Comparison of ENCODE assay signal across 14 cellular contexts in the genomic region with DNA sequence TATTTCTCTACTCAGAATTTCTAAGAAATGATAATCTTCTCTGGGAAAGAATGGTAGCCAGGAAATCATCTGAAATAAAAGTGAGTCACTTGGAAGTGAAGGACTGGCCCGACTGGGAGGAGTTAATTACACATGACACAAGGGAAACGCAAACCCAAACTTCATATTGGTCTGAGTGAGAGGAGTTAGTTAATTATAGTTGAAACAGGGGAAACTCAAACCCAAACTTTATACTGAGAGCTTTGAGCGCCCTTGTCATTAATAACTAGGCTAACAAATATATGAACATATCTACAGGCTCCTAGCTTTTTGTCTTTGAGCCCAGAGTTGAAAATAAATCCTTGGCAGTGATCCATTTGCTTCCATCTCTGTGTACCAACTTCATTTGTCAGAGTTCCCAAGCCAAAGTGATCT.
A peak's percentile ranks its signal among the peaks of the same experiment; 100 is the strongest.
DNase-seq lines count a peak whose midpoint lies in the region; ATAC-seq and TF ChIP-seq lines count a peak whose summit lies in the region.
"Had no signal": no experiment of that assay in that cellular context is flagged by ENCODE, and none has a peak within 500 bp of the region (broad histone marks: within the 10 kb centered on the region; RNA-seq: fewer than 3 reads in every experiment).

No MANE protein-coding gene starts in this region.

- H2AFZ ChIP-seq in hepatocyte (no peak overlapping the region), smooth muscle cell (ENCODE audit: low read depth) (no peak overlapping the region)

- peak overlapping the region; percentile 95 for H3K27ac ChIP-seq in brain microvascular endothelial cell
- H3K27ac ChIP-seq in hepatocyte, result peak overlapping the region; percentile 89
- H3K27ac ChIP-seq in smooth muscle cell (ENCODE audit: low read depth), result peak overlapping the region; percentile 99

- peak overlapping the region; percentile 95 for H3K27ac Mint-ChIP-seq in HFFc6
- H3K27ac Mint-ChIP-seq in WTC11, result no peak overlapping the region
- no peak overlapping the region for H3K27ac Mint-ChIP-seq in natural killer cell treated with Interleukin-12 subunit alpha and Interleukin-12 subunit beta and Interleukin-15 and Interleukin-18, amount 100 ng/mL, for 72 hours
- H3K27ac Mint-ChIP-seq: stimulated activated memory B cell treated with anti-CD40 and anti-IgM and Interleukin-4, amounts not matched to agents 10 μg/mL and 1 μg/mL and 100 μg/mL, for 72 hours had no signal

- H3K4me3 Mint-ChIP-seq in HFFc6 (peak overlapping the region; percentile 85), WTC11 (no peak overlapping the region)
- H3K4me3 Mint-ChIP-seq in natural killer cell treated with Interleukin-12 subunit alpha and Interleukin-12 subunit beta and Interleukin-15 and Interleukin-18, amount 100 ng/mL, for 72 hours, result no peak overlapping the region
- H3K4me3 Mint-ChIP-seq: stimulated activated memory B cell treated with anti-CD40 and anti-IgM and Interleukin-4, amounts not matched to agents 10 μg/mL and 1 μg/mL and 100 μg/mL, for 72 hours had no signal

- in situ Hi-C loops in brain microvascular endothelial cell (cut with HindIII; ENCODE audit: low pct_ligation_motif_present, low sequenced_read_pairs), result no loop called here

- no peaks in the 10 kb centered on the region for H4K20me1 ChIP-seq in hepatocyte (ENCODE audit: insufficient read depth, poor library complexity, severe bottlenecking)
- H4K20me1 ChIP-seq in smooth muscle cell (ENCODE audit: low read depth), result no peaks in the 10 kb centered on the region

- peaks cover 24% of the 10 kb centered on the region for H3K4me1 ChIP-seq in hepatocyte (ENCODE audit: insufficient read depth)
- peaks cover 40% of the 10 kb centered on the region for H3K4me1 ChIP-seq in smooth muscle cell (ENCODE audit: low read depth)

- DNase-seq in HFFc6, result peak; percentile 66
- peak; percentile 82 for DNase-seq in brain microvascular endothelial cell
- peak; percentile 38 for DNase-seq in hepatocyte (ENCODE audit: low spot score)
- DNase-seq in smooth muscle cell (lab: John Stamatoyannopoulos, UW; ENCODE audit: unreplicated experiment), result no peak
- no peak for DNase-seq in DMS53 (lab: John Stamatoyannopoulos, UW)
- no peak for DNase-seq in WTC11 (ENCODE audit: low spot score)
- DNase-seq in natural killer cell treated with Interleukin-12 subunit alpha and Interleukin-12 subunit beta and Interleukin-15 and Interleukin-18, amount 100 ng/mL, for 72 hours (ENCODE audit: low spot score), result no peak
- DNase-seq: activated T-cell treated with anti-CD3 and anti-CD28 coated beads, Interleukin-2, amount 50 U/mL, for 1 hour; DND-41; erythroblast; posterior cingulate gyrus; SW 1271 had no signal

- H3K27me3 ChIP-seq in brain microvascular endothelial cell (replicated peaks), result no peaks in the 10 kb centered on the region
- no peaks in the 10 kb centered on the region for H3K27me3 ChIP-seq in hepatocyte
- no peaks in the 10 kb centered on the region for H3K27me3 ChIP-seq in smooth muscle cell (ENCODE audit: low read depth)

- H3F3A ChIP-seq in smooth muscle cell (ENCODE audit: low read depth), result peaks cover 44% of the 10 kb centered on the region

- peak overlapping the region; percentile 60 for H3K4me2 ChIP-seq in hepatocyte
- peak overlapping the region; percentile 80 for H3K4me2 ChIP-seq in smooth muscle cell

- H3K9me2 ChIP-seq in hepatocyte (replicated peaks; ENCODE audit: insufficient read depth), result no peaks in the 10 kb centered on the region

- H3K79me2 ChIP-seq in hepatocyte, result no peaks in the 10 kb centered on the region
- H3K79me2 ChIP-seq in smooth muscle cell (ENCODE audit: low read depth), result peaks cover 26% of the 10 kb centered on the region

- POLR2A ChIA-PET in WTC11 (lab: Charles Lee), result no interaction called here

- H3K36me3 ChIP-seq in brain microvascular endothelial cell (replicated peaks) (no peaks in the 10 kb centered on the region), hepatocyte (replicated peaks; ENCODE audit: insufficient read depth, low read depth) (no peaks in the 10 kb centered on the region), smooth muscle cell (ENCODE audit: low read depth) (no peaks in the 10 kb centered on the region)

- TF ChIP-seq CTCF in HFFc6 (IDR thresholded peaks at IDR 0.05) (no peak), brain microvascular endothelial cell (IDR thresholded peaks at IDR 0.05; ENCODE audit: low read depth, low read length, missing control alignments) (no peak), hepatocyte (IDR thresholded peaks at IDR 0.05; ENCODE audit: poor library complexity) (no peak), smooth muscle cell (IDR thresholded peaks at IDR 0.05; ENCODE audit: borderline replicate concordance, insufficient read depth, poor library complexity, severe bottlenecking) (no peak), WTC11 (IDR thresholded peaks at IDR 0.05) (no peak)

- ATAC-seq in GM18502 (IDR thresholded peaks at IDR 0.05; ENCODE audit: poor library complexity, unreplicated experiment) (no peak), WTC11 (no peak)
- ATAC-seq in natural killer cell treated with Interleukin-12 subunit alpha and Interleukin-12 subunit beta and Interleukin-15 and Interleukin-18, amount 100 ng/mL, for 72 hours, result no peak
- ATAC-seq: stimulated activated memory B cell treated with anti-CD40 and anti-IgM and Interleukin-4, amounts not matched to agents 10 μg/mL and 1 μg/mL and 100 μg/mL, for 72 hours had no signal

- H3K9me3 ChIP-seq in hepatocyte (ENCODE audit: low read depth) (no peaks in the 10 kb centered on the region), smooth muscle cell (replicated peaks; ENCODE audit: low read depth) (no peaks in the 10 kb centered on the region)

- CTCF ChIA-PET in WTC11 (lab: Charles Lee), result interaction anchor here (0.8 kb wide), 1 partner anchor 356 kb away, joined by 3 read pairs; no protein-coding TSS in a partner anchor

- no peaks in the 10 kb centered on the region for H3K27me3 Mint-ChIP-seq in HFFc6 (ENCODE audit: insufficient read depth)
- H3K27me3 Mint-ChIP-seq in WTC11 (ENCODE audit: low read depth), result no peaks in the 10 kb centered on the region
- no peaks in the 10 kb centered on the region for H3K27me3 Mint-ChIP-seq in natural killer cell treated with Interleukin-12 subunit alpha and Interleukin-12 subunit beta and Interleukin-15 and Interleukin-18, amount 100 ng/mL, for 72 hours
- H3K27me3 Mint-ChIP-seq: stimulated activated memory B cell treated with anti-CD40 and anti-IgM and Interleukin-4, amounts not matched to agents 10 μg/mL and 1 μg/mL and 100 μg/mL, for 72 hours had no signal

- H3K4me1 Mint-ChIP-seq in HFFc6 (ENCODE audit: low read depth) (peaks cover 58% of the 10 kb centered on the region), WTC11 (no peaks in the 10 kb centered on the region)
- H3K4me1 Mint-ChIP-seq in natural killer cell treated with Interleukin-12 subunit alpha and Interleukin-12 subunit beta and Interleukin-15 and Interleukin-18, amount 100 ng/mL, for 72 hours (ENCODE audit: low read depth in 2 of 2), result no peaks in the 10 kb centered on the region
- H3K4me1 Mint-ChIP-seq: stimulated activated memory B cell treated with anti-CD40 and anti-IgM and Interleukin-4, amounts not matched to agents 10 μg/mL and 1 μg/mL and 100 μg/mL, for 72 hours had no signal

- H3K9ac ChIP-seq in smooth muscle cell (ENCODE audit: low read depth), result peak overlapping the region; percentile 96

- WGBS in hepatocyte (ENCODE audit: low lambda C conversion rate, missing lambda C conversion rate), result 48% methylated on average over 3 of the region's 3 CpGs
- whole genome bisulfite sequencing in smooth muscle cell (ENCODE audit: low lambda C conversion rate), result 20% methylated on average over 3 of the region's 3 CpGs

- no peaks in the 10 kb centered on the region for H3K36me3 Mint-ChIP-seq in HFFc6 (ENCODE audit: low read depth)
- H3K36me3 Mint-ChIP-seq in WTC11, result no peaks in the 10 kb centered on the region
- no peaks in the 10 kb centered on the region for H3K36me3 Mint-ChIP-seq in natural killer cell treated with Interleukin-12 subunit alpha and Interleukin-12 subunit beta and Interleukin-15 and Interleukin-18, amount 100 ng/mL, for 72 hours
- H3K36me3 Mint-ChIP-seq: stimulated activated memory B cell treated with anti-CD40 and anti-IgM and Interleukin-4, amounts not matched to agents 10 μg/mL and 1 μg/mL and 100 μg/mL, for 72 hours had no signal

- no peaks in the 10 kb centered on the region for H3K9me3 Mint-ChIP-seq in HFFc6
- no peaks in the 10 kb centered on the region for H3K9me3 Mint-ChIP-seq in WTC11
- H3K9me3 Mint-ChIP-seq in natural killer cell treated with Interleukin-12 subunit alpha and Interleukin-12 subunit beta and Interleukin-15 and Interleukin-18, amount 100 ng/mL, for 72 hours, result peaks cover 22% of the 10 kb centered on the region
- H3K9me3 Mint-ChIP-seq: stimulated activated memory B cell treated with anti-CD40 and anti-IgM and Interleukin-4, amounts not matched to agents 10 μg/mL and 1 μg/mL and 100 μg/mL, for 72 hours had no signal

- H3K4me3 ChIP-seq in brain microvascular endothelial cell (ENCODE audit: low read depth, low read length), result no peak overlapping the region
- no peak overlapping the region for H3K4me3 ChIP-seq in hepatocyte
- H3K4me3 ChIP-seq in smooth muscle cell, result peak overlapping the region; percentile 35

TF ChIP-seq in WTC11, 78 proteins besides CTCF, POLR2A, EP300 and RAD21 (continues in another document):
- TF ChIP-seq CDX4 (CRISPR knock-in tag; IDR thresholded peaks at IDR 0.05; ENCODE audit: borderline replicate concordance), result no peak
- TF ChIP-seq CREM (CRISPR knock-in tag; IDR thresholded peaks at IDR 0.05), result no peak
- no peak for TF ChIP-seq RELA (CRISPR knock-in tag; IDR thresholded peaks at IDR 0.05; ENCODE audit: borderline replicate concordance)
- TF ChIP-seq JUN (CRISPR knock-in tag; IDR thresholded peaks at IDR 0.05), result no peak
- TF ChIP-seq, protein P1, sequence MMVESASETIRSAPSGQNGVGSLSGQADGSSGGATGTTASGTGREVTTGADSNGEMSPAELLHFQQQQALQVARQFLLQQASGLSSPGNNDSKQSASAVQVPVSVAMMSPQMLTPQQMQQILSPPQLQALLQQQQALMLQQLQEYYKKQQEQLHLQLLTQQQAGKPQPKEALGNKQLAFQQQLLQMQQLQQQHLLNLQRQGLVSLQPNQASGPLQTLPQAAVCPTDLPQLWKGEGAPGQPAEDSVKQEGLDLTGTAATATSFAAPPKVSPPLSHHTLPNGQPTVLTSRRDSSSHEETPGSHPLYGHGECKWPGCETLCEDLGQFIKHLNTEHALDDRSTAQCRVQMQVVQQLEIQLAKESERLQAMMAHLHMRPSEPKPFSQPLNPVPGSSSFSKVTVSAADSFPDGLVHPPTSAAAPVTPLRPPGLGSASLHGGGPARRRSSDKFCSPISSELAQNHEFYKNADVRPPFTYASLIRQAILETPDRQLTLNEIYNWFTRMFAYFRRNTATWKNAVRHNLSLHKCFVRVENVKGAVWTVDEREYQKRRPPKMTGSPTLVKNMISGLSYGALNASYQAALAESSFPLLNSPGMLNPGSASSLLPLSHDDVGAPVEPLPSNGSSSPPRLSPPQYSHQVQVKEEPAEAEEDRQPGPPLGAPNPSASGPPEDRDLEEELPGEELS (CRISPR knock-in tag; IDR thresholded peaks at IDR 0.05), result no peak

Comparison
In these comparisons a context has a peak if more than half of its experiments do, and no peak if none do; other contexts are left out.
1. DNase-seq: peak in HFFc6 (single experiment), brain microvascular endothelial cell (single experiment) and hepatocyte (single experiment); none in smooth muscle cell (single experiment), DMS53 (single experiment), WTC11 (single experiment) and natural killer cell treated with Interleukin-12 subunit alpha and Interleukin-12 subunit beta and Interleukin-15 and Interleukin-18, amount 100 ng/mL, for 72 hours (single experiment).
2. Peak in every context shown above with its lines, with median percentiles within 50 percentile points of each other: H3K27ac ChIP-seq.